In genomic region chr5:82365744-82366228, GRCh38 we compare ENCODE assay signal across 1 cellular context.
TF ChIP-seq lines count a peak whose summit lies in the region.

No MANE protein-coding gene starts in this region.

TF ChIP-seq in HepG2, 621 proteins besides CTCF, POLR2A, EP300 and RAD21 (continued from another document and continues in another):
- TF ChIP-seq SOX6 (IDR thresholded peaks at IDR 0.05) (no peak), SOX6 (CRISPR knock-in tag; IDR thresholded peaks at IDR 0.05) (peak; percentile 69), ZBTB21 (CRISPR knock-in tag; IDR thresholded peaks at IDR 0.05) (peak; percentile 80; the same call in 1 of the 2 replicates), XBP1 (CRISPR knock-in tag; IDR thresholded peaks at IDR 0.05) (no peak), PHF20 (CRISPR knock-in tag; IDR thresholded peaks at IDR 0.05) (no peak), KDM5B (CRISPR knock-in tag; IDR thresholded peaks at IDR 0.05; ENCODE audit: borderline replicate concordance) (no peak), TERF1 (CRISPR knock-in tag; IDR thresholded peaks at IDR 0.05) (no peak), ATF3 (CRISPR knock-in tag; IDR thresholded peaks at IDR 0.05) (no peak), ZNF557 (CRISPR knock-in tag; IDR thresholded peaks at IDR 0.05) (no peak), ETV6 (CRISPR knock-in tag; conservative IDR thresholded peaks at IDR 0.05) (no peak), FOXA3 (CRISPR knock-in tag; IDR thresholded peaks at IDR 0.05) (peak; percentile 84), ZNF7 (CRISPR knock-in tag; IDR thresholded peaks at IDR 0.05) (no peak), ZMYM4 (CRISPR knock-in tag; IDR thresholded peaks at IDR 0.05) (peak; percentile 70), ZNF704 (CRISPR knock-in tag; IDR thresholded peaks at IDR 0.05; ENCODE audit: borderline replicate concordance) (no peak), ZNF652 (CRISPR knock-in tag; IDR thresholded peaks at IDR 0.05; ENCODE audit: borderline replicate concordance, low read depth) (no peak), ZNF772 (CRISPR knock-in tag; IDR thresholded peaks at IDR 0.05) (0 out of 2 replicates have a peak, but pooled peaks have one; percentile 28), HHEX (CRISPR knock-in tag; IDR thresholded peaks at IDR 0.05) (no peak), THAP9 (CRISPR knock-in tag; IDR thresholded peaks at IDR 0.05; ENCODE audit: borderline replicate concordance) (no peak), ZNF225 (CRISPR knock-in tag; IDR thresholded peaks at IDR 0.05) (no peak; the same call in 1 of the 2 replicates), ZSCAN31 (CRISPR knock-in tag; IDR thresholded peaks at IDR 0.05; ENCODE audit: low read depth) (0 out of 2 replicates have a peak, but pooled peaks have one; percentile 39), ZNF577 (CRISPR knock-in tag; IDR thresholded peaks at IDR 0.05; ENCODE audit: borderline replicate concordance, low read depth) (no peak), KLF11 (CRISPR knock-in tag; IDR thresholded peaks at IDR 0.05) (no peak), FOXC1 (CRISPR knock-in tag; IDR thresholded peaks at IDR 0.05; ENCODE audit: borderline replicate concordance) (no peak), ZNF34 (CRISPR knock-in tag; IDR thresholded peaks at IDR 0.05; ENCODE audit: borderline replicate concordance) (0 out of 2 replicates have a peak, but pooled peaks have one; percentile 32), ZNF569 (CRISPR knock-in tag; IDR thresholded peaks at IDR 0.05; ENCODE audit: borderline replicate concordance) (no peak), KLF16 (CRISPR knock-in tag; IDR thresholded peaks at IDR 0.05) (peak in 1 of 2 experiments; percentile 27; a peak in 1 of 4 replicates), PHB2 (IDR thresholded peaks at IDR 0.05; ENCODE audit: partially characterized antibody) (no peak), HNF1B (CRISPR knock-in tag; IDR thresholded peaks at IDR 0.05) (no peak), ATF2 (CRISPR knock-in tag; IDR thresholded peaks at IDR 0.05) (peak; percentile 96), ISX (CRISPR knock-in tag; conservative IDR thresholded peaks at IDR 0.05) (no peak), NR2F1 (CRISPR knock-in tag; IDR thresholded peaks at IDR 0.05) (no peak), SOX5 (CRISPR knock-in tag; IDR thresholded peaks at IDR 0.05; ENCODE audit: borderline replicate concordance) (no peak; the same call in 1 of the 2 replicates), ZNF576 (CRISPR knock-in tag; IDR thresholded peaks at IDR 0.05) (no peak), ZNF230 (CRISPR knock-in tag; IDR thresholded peaks at IDR 0.05) (no peak), NFE2L2 (IDR thresholded peaks at IDR 0.05; ENCODE audit: low read length) (no peak), GATAD2A (CRISPR knock-in tag; IDR thresholded peaks at IDR 0.05) (peak; percentile 78), NKX3-1 (CRISPR knock-in tag; IDR thresholded peaks at IDR 0.05) (no peak), ATF4 (CRISPR knock-in tag; IDR thresholded peaks at IDR 0.05) (peak in 1 of 2 experiments; percentile 92; a peak in 2 of 4 replicates), MTF1 (CRISPR knock-in tag; IDR thresholded peaks at IDR 0.05) (no peak), ZBTB44 (CRISPR knock-in tag; IDR thresholded peaks at IDR 0.05) (no peak), BRCA1 (CRISPR knock-in tag; IDR thresholded peaks at IDR 0.05) (no peak), GZF1 (CRISPR knock-in tag; IDR thresholded peaks at IDR 0.05) (no peak), CBX2 (IDR thresholded peaks at IDR 0.05; ENCODE audit: low read depth, low read length) (no peak), CBX2 (CRISPR knock-in tag; IDR thresholded peaks at IDR 0.05; ENCODE audit: low read depth) (no peak), PAWR (CRISPR knock-in tag; IDR thresholded peaks at IDR 0.05; ENCODE audit: borderline replicate concordance) (no peak), MED1 (CRISPR knock-in tag; IDR thresholded peaks at IDR 0.05) (peak; percentile 49; the same call in 1 of the 2 replicates), ZNF124 (CRISPR knock-in tag; IDR thresholded peaks at IDR 0.05) (no peak), NCOA2 (CRISPR knock-in tag; IDR thresholded peaks at IDR 0.05) (0 out of 2 replicates have a peak, but pooled peaks have one; percentile 18), ZNF280D (CRISPR knock-in tag; IDR thresholded peaks at IDR 0.05) (no peak), ZKSCAN8 (CRISPR knock-in tag; IDR thresholded peaks at IDR 0.05; ENCODE audit: borderline replicate concordance) (no peak), NONO (IDR thresholded peaks at IDR 0.05) (no peak), NONO (CRISPR knock-in tag; conservative IDR thresholded peaks at IDR 0.05) (no peak), FLYWCH1 (CRISPR knock-in tag; IDR thresholded peaks at IDR 0.05) (no peak), MAFK (conservative IDR thresholded peaks at IDR 0.05 in 1 of 2, IDR thresholded peaks at IDR 0.05 in 1 of 2; ENCODE audit: low read length in 2 of 2) (no peak), NR0B2 (CRISPR knock-in tag; IDR thresholded peaks at IDR 0.05) (no peak), NFYC (CRISPR knock-in tag; IDR thresholded peaks at IDR 0.05) (no peak), FOXK1 (CRISPR knock-in tag; IDR thresholded peaks at IDR 0.05; ENCODE audit: borderline replicate concordance, low read depth) (0 out of 2 replicates have a peak, but pooled peaks have one; percentile 19), CENPX (CRISPR knock-in tag; IDR thresholded peaks at IDR 0.05) (no peak)
